9 cellular contexts compared by ENCODE assay signal in genomic region chr2:240588006-240588655, GRCh38. TPM values are rescaled to one million over a fixed set of nuclear protein-coding genes. Genes with fewer than 3 reads are reported as not detected.
DNase-seq lines count a peak whose midpoint lies in the region; ATAC-seq, FAIRE-seq and TF ChIP-seq lines count a peak whose summit lies in the region.
"Had no signal": no experiment of that assay in that cellular context is flagged by ENCODE, and none has a peak within 500 bp of the region (broad histone marks: within the 10 kb centered on the region; RNA-seq: fewer than 3 reads in every experiment).

No MANE protein-coding gene starts in this region.

- H3K4me1 Mint-ChIP-seq in CD8-positive, alpha-beta T cell (ENCODE audit: low read depth): peaks cover 48% of the 10 kb centered on the region
- peaks cover 35% of the 10 kb centered on the region for H3K4me1 Mint-ChIP-seq in neural crest cell

- intact Hi-C loops in CD8-positive, alpha-beta T cell (cut with DNase I, micrococcal nuclease): loop anchor here (5.0 to 10.0 kb wide), 4 partner anchors 76 to 1114 kb away; partner anchors contain the start of genes ING5 (in 1 of the 2), NDUFA10 (in 1 of the 2) and PASK (in 1 of the 2)
- intact Hi-C loops in OCI-LY7 (cut with micrococcal nuclease; ENCODE audit: unreplicated experiment): loop anchor here (5.0 to 10.0 kb wide), 2 partner anchors 727 to 1186 kb away; partner anchors contain the start of genes HDAC4, HDLBP and SEPTIN2

- H3K4me1 ChIP-seq in CD8-positive, alpha-beta T cell (ENCODE audit: insufficient read depth, low read length): peaks cover 37% of the 10 kb centered on the region
- H3K4me1 ChIP-seq in OCI-LY7 (ENCODE audit: insufficient read depth, low read length, poor library complexity, severe bottlenecking) (peaks cover 34% of the 10 kb centered on the region), endocrine pancreas (ENCODE audit: control insufficient read depth, insufficient read depth, low read length) (no peaks in the 10 kb centered on the region)

- H3K27ac Mint-ChIP-seq in CD8-positive, alpha-beta T cell: peak overlapping the region; percentile 94
- H3K27ac Mint-ChIP-seq in neural crest cell (ENCODE audit: unreplicated experiment): peak overlapping the region; percentile 69

- H3K27me3 Mint-ChIP-seq in CD8-positive, alpha-beta T cell (ENCODE audit: low read depth): no peaks in the 10 kb centered on the region
- no peaks in the 10 kb centered on the region for H3K27me3 Mint-ChIP-seq in neural crest cell (ENCODE audit: low read depth)

- H3K4me2 ChIP-seq in OCI-LY7 (ENCODE audit: low read length): peak overlapping the region; percentile 94

- DNase-seq in CD8-positive, alpha-beta T cell: no peak
- DNase-seq in OCI-LY7 (ENCODE audit: low spot score): no peak
- no peak for DNase-seq in neural crest cell (ENCODE audit: low read depth, low spot score)
- DNase-seq in GM19239 (ENCODE audit: insufficient read length, low spot score): no peak
- DNase-seq in HPDE6-E6E7 (ENCODE audit: extremely low spot score): no peak
- DNase-seq in HCEC 1CT: no peak
- DNase-seq: substantia nigra had no signal

- POLR2A ChIA-PET in CD8-positive, alpha-beta T cell (lab: Charles Lee): interaction anchor here (3.9 to 4.8 kb wide), 3 partner anchors 19 to 27 kb away, joined by 43 to 88 read pairs (median 46); partner anchors contain the start of genes DUSP28 and RNPEPL1
- POLR2A ChIA-PET in OCI-LY7 (lab: Charles Lee): interaction anchor here (0.9 to 4.3 kb wide), 2 partner anchors 19 to 26 kb away, joined by 3 to 37 read pairs; no protein-coding TSS in a partner anchor

- H2AFZ ChIP-seq in OCI-LY7 (ENCODE audit: low read length): no peak overlapping the region

- H3K4me3 Mint-ChIP-seq in CD8-positive, alpha-beta T cell: peak overlapping the region; percentile 88
- H3K4me3 Mint-ChIP-seq in neural crest cell: peak overlapping the region; percentile 96

- peak overlapping the region; percentile 95 for H3K4me3 ChIP-seq in CD8-positive, alpha-beta T cell (ENCODE audit: low read depth, low read length)
- H3K4me3 ChIP-seq in OCI-LY7 (ENCODE audit: low read depth, low read length, poor library complexity, severe bottlenecking): peak overlapping the region; percentile 96
- no peak overlapping the region for H3K4me3 ChIP-seq in endocrine pancreas (ENCODE audit: control insufficient read depth, insufficient read depth, low read length)

- H3K27ac ChIP-seq in CD8-positive, alpha-beta T cell (ENCODE audit: low read depth, low read length): no peak overlapping the region
- no peak overlapping the region for H3K27ac ChIP-seq in OCI-LY7 (ENCODE audit: low read depth, low read length, poor library complexity, severe bottlenecking)

- H4K20me1 ChIP-seq in OCI-LY7 (ENCODE audit: insufficient read depth, low read length): peaks cover 10% of the 10 kb centered on the region; the same call in 1 of the 2 replicates

- no peaks in the 10 kb centered on the region for H3K27me3 ChIP-seq in CD8-positive, alpha-beta T cell (ENCODE audit: insufficient read depth, low read length)
- H3K27me3 ChIP-seq in endocrine pancreas (ENCODE audit: control insufficient read depth, insufficient read depth, low read length): no peaks in the 10 kb centered on the region

- H3K9ac ChIP-seq in endocrine pancreas (ENCODE audit: control insufficient read depth, insufficient read depth, low read length): peak overlapping the region; percentile 2

- peaks cover 48% of the 10 kb centered on the region for H3K36me3 Mint-ChIP-seq in CD8-positive, alpha-beta T cell
- H3K36me3 Mint-ChIP-seq in neural crest cell (ENCODE audit: low read depth): no peaks in the 10 kb centered on the region

- BruUV-seq in OCI-LY7 (replicated peaks; lab: Mats Ljungman, UMichigan): no TSS peak

- H3K79me2 ChIP-seq in OCI-LY7 (ENCODE audit: insufficient read depth, low read depth, low read length): peaks cover 33% of the 10 kb centered on the region

- peaks cover 16% of the 10 kb centered on the region for H3K36me3 ChIP-seq in CD8-positive, alpha-beta T cell (ENCODE audit: insufficient read depth, low read length)
- H3K36me3 ChIP-seq in OCI-LY7 (ENCODE audit: insufficient read depth, low read length) (peaks cover 36% of the 10 kb centered on the region), endocrine pancreas (ENCODE audit: control insufficient read depth, insufficient read depth, low read length) (peaks cover 4% of the 10 kb centered on the region)

- CTCF ChIA-PET in CD8-positive, alpha-beta T cell (lab: Charles Lee): interaction anchor here (1.0 to 5.4 kb wide), 4 partner anchors 7 to 74 kb away, joined by 4 to 25 read pairs (median 9); partner anchors contain the start of gene DUSP28
- CTCF ChIA-PET in OCI-LY7 (lab: Charles Lee; ENCODE audit: unreplicated experiment): interaction anchor here (2.3 kb wide), 1 partner anchor 22 kb away, joined by 13 read pairs; no protein-coding TSS in a partner anchor

- H3K9me2 ChIP-seq in OCI-LY7 (ENCODE audit: insufficient read depth, low read length): no peaks in the 10 kb centered on the region

- no peaks in the 10 kb centered on the region for H3K9me3 ChIP-seq in CD8-positive, alpha-beta T cell (ENCODE audit: low read length)
- H3K9me3 ChIP-seq in OCI-LY7 (ENCODE audit: low read length) (no peaks in the 10 kb centered on the region), endocrine pancreas (ENCODE audit: control insufficient read depth, low read length) (no peaks in the 10 kb centered on the region)

- no peak for ATAC-seq in CD8-positive, alpha-beta T cell
- no peak for ATAC-seq in HG02885 (IDR thresholded peaks at IDR 0.05; ENCODE audit: poor library complexity, unreplicated experiment)

- no peaks in the 10 kb centered on the region for H3K9me3 Mint-ChIP-seq in CD8-positive, alpha-beta T cell
- no peaks in the 10 kb centered on the region for H3K9me3 Mint-ChIP-seq in neural crest cell

- FAIRE-seq in GM19239 (lab: Jason Lieb, UNC): no peak

- no peak for TF ChIP-seq CTCF in CD8-positive, alpha-beta T cell (IDR thresholded peaks at IDR 0.05)
- TF ChIP-seq CTCF in OCI-LY7 (conservative IDR thresholded peaks at IDR 0.05; ENCODE audit: low read length) (no peak), neural crest cell (conservative IDR thresholded peaks at IDR 0.05) (no peak)

RNA-seq across cellular contexts. Expression of gene CAPN10, which starts 1.6 kb away (rescaled TPM):
- total RNA-seq in CD8-positive, alpha-beta T cell: 10 to 100 TPM; 65.9 to 68.9 TPM
- 54.1 and 78.1 TPM in 2 replicates for total RNA-seq in OCI-LY7 (2014; rRNA removed; shearing (Covaris generic))
- total RNA-seq in OCI-LY7 (2022) (67.3 and 70.6 TPM in 2 replicates), neural crest cell (57.7 and 62.7 TPM in 2 replicates)

RNA-seq across cellular contexts. Expression of gene RNPEPL1, which starts 19.8 kb away (rescaled TPM):
- total RNA-seq in CD8-positive, alpha-beta T cell: 10 to 100 TPM; 73.3 to 75.0 TPM
- 22.7 and 41.9 TPM in 2 replicates for total RNA-seq in OCI-LY7 (2014; rRNA removed; shearing (Covaris generic))
- total RNA-seq in OCI-LY7 (2022) (51.8 and 53.5 TPM in 2 replicates), neural crest cell (36.1 and 37.1 TPM in 2 replicates)

RNA-seq across cellular contexts. Expression of gene DUSP28, which starts 28.0 kb away (rescaled TPM):
- total RNA-seq in CD8-positive, alpha-beta T cell: 10 to 100 TPM; 16.4 to 17.3 TPM
- total RNA-seq in OCI-LY7 (2014; rRNA removed; shearing (Covaris generic)): 13.0 and 17.6 TPM in 2 replicates
- total RNA-seq in OCI-LY7 (2022) (15.8 and 16.7 TPM in 2 replicates), neural crest cell (5.0 and 6.1 TPM in 2 replicates)

RNA-seq across cellular contexts. Expression of gene ANKMY1, which starts 30.3 kb away (rescaled TPM):
- total RNA-seq in CD8-positive, alpha-beta T cell: 10 to 100 TPM; 23.4 to 23.9 TPM
- 24.7 and 30.6 TPM in 2 replicates for total RNA-seq in OCI-LY7 (2014; rRNA removed; shearing (Covaris generic))
- 65.9 and 69.4 TPM in 2 replicates for total RNA-seq in OCI-LY7 (2022)
- 13.0 and 15.9 TPM in 2 replicates for total RNA-seq in neural crest cell

RNA-seq across cellular contexts. Expression of gene GPR35, which starts 37.1 kb away (rescaled TPM):
- 10 to 100 TPM; 17.5 to 18.7 TPM for total RNA-seq in CD8-positive, alpha-beta T cell
- 0.88 and 2.1 TPM in 2 replicates for total RNA-seq in OCI-LY7 (2014; rRNA removed; shearing (Covaris generic))
- 1.4 and 2.4 TPM in 2 replicates for total RNA-seq in OCI-LY7 (2022)
- total RNA-seq in neural crest cell: 1.7 and 2.0 TPM in 2 replicates
